ENCODE assay signal across 17 cellular contexts in the genomic region with DNA sequence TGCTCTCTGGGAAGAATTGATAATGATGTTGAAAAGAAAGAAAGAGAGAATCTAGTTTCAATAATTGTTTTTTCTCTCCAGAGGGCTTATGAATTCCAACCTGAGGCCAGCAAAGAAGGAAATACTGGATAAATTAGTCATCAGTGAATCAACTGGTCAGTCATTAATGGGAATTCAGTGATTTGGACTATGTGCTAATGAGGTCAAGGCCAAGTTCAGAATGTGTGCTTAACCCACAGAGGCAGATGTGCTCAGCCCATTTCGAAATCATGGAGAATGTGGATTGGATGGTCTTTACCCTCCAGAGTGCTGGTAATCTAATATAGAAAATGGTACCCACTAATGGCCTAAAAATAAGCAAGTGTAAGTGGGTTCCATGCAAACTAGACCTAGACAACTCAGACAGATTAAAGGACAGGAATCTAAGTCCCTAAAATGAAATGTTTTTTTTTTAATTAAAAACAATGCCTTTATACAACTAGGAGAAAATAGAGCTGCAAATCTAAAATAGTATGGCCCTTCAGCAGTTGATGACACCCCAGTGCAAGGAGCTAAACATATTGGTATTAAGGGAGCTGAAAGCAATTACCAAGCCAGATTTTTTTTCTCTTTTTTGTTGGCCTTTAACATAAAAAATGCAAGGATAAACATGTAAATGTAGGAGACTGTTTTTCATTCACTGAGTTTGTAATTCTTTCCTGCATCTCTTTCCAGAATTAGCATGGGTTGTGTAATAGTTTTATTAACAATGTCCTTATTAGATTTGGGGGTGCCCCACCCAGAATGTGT.
DNase-seq lines count a peak whose midpoint lies in the region; ATAC-seq and TF ChIP-seq lines count a peak whose summit lies in the region.
"Had no signal": no experiment of that assay in that cellular context is flagged by ENCODE, and none has a peak within 500 bp of the region (broad histone marks: within the 10 kb centered on the region; RNA-seq: fewer than 3 reads in every experiment).

No MANE protein-coding gene starts in this region.

- H3K79me2 ChIP-seq in OCI-LY7 (ENCODE audit: insufficient read depth, low read depth, low read length) (no peaks in the 10 kb centered on the region), osteoblast (ENCODE audit: insufficient read depth, low read length) (no peaks in the 10 kb centered on the region), GM23338 (replicated peaks; ENCODE audit: insufficient read depth) (no peaks in the 10 kb centered on the region)

- H3K36me3 Mint-ChIP-seq in GM23338 (ENCODE audit: low read depth) = peaks cover 12% of the 10 kb centered on the region; the same call in 1 of the 3 replicates
- H3K36me3 Mint-ChIP-seq in activated CD8-positive, alpha-beta T cell treated with anti-CD3 and anti-CD28 coated beads for 36 hours (ENCODE audit: low read depth) = no peaks in the 10 kb centered on the region
- H3K36me3 Mint-ChIP-seq in activated naive CD8-positive, alpha-beta T cell treated with anti-CD3 and anti-CD28 coated beads, Interleukin-2, amount 50 U/mL, for 24 hours (ENCODE audit: low read depth) = no peaks in the 10 kb centered on the region
- H3K36me3 Mint-ChIP-seq: immature natural killer cell had no signal

- TF ChIP-seq CTCF in OCI-LY7 (conservative IDR thresholded peaks at IDR 0.05; ENCODE audit: low read length) (no peak), osteoblast (IDR thresholded peaks at IDR 0.05; ENCODE audit: extremely low read depth, low read depth, low read length) (no peak), GM23338 (conservative IDR thresholded peaks at IDR 0.05; ENCODE audit: low read depth in 2 of 2) (no peak)
- no peak for TF ChIP-seq CTCF in activated CD8-positive, alpha-beta T cell treated with anti-CD3 and anti-CD28 coated beads for 36 hours (IDR thresholded peaks at IDR 0.05)

- H3K36me3 ChIP-seq in OCI-LY7 (ENCODE audit: insufficient read depth, low read length) = no peaks in the 10 kb centered on the region; the same call in 1 of the 2 replicates
- H3K36me3 ChIP-seq in osteoblast (ENCODE audit: insufficient read depth, low read length) = no peaks in the 10 kb centered on the region
- peaks cover 6% of the 10 kb centered on the region; the same call in 1 of the 2 replicates for H3K36me3 ChIP-seq in GM23338 (ENCODE audit: insufficient read depth)

- peak; percentile 91 for DNase-seq in ELR (ENCODE audit: low read depth)
- no peak for DNase-seq in OCI-LY7 (ENCODE audit: low spot score)
- peak; percentile 5 for DNase-seq in epithelial cell of prostate (ENCODE audit: low read depth, low spot score)
- peak; percentile 4 for DNase-seq in osteoblast (ENCODE audit: insufficient read length, low spot score, missing footprints)
- DNase-seq in stimulated activated naive CD8-positive, alpha-beta T cell treated with anti-CD3 and anti-CD28 coated beads, Interleukin-15, Interleukin-2, amounts not matched to agents 100 U/mL and 50 U/mL, for 24 hours = no peak
- DNase-seq in GM23338 (ENCODE audit: low spot score) = no peak
- no peak for DNase-seq in activated CD8-positive, alpha-beta T cell treated with anti-CD3 and anti-CD28 coated beads for 36 hours
- no peak for DNase-seq in activated naive CD8-positive, alpha-beta T cell treated with anti-CD3 and anti-CD28 coated beads, Interleukin-2, amount 50 U/mL, for 24 hours
- DNase-seq: activated CD4-positive, CD25-positive, alpha-beta regulatory T cell; central memory CD4-positive, alpha-beta T cell; immature natural killer cell; NCI-H1417; NCI-H69; retina had no signal

- H2AFZ ChIP-seq in OCI-LY7 (ENCODE audit: low read length) (peak overlapping the region; percentile 45; the same call in 1 of the 2 replicates), osteoblast (ENCODE audit: low read length) (peak overlapping the region; percentile 26), GM23338 (no peak overlapping the region)

- H4K20me1 ChIP-seq in OCI-LY7 (ENCODE audit: insufficient read depth, low read length) (no peaks in the 10 kb centered on the region), osteoblast (ENCODE audit: insufficient read depth, low read length) (no peaks in the 10 kb centered on the region), GM23338 (replicated peaks; ENCODE audit: insufficient read depth) (no peaks in the 10 kb centered on the region)

- CTCF ChIA-PET in OCI-LY7 (lab: Charles Lee; ENCODE audit: unreplicated experiment) = no interaction called here
- CTCF ChIA-PET in activated CD8-positive, alpha-beta T cell treated with anti-CD3 and anti-CD28 coated beads for 36 hours (lab: Charles Lee) = no interaction called here

- intact Hi-C loops in OCI-LY7 (cut with micrococcal nuclease; ENCODE audit: unreplicated experiment) = no loop called here
- intact Hi-C loops in activated CD8-positive, alpha-beta T cell treated with anti-CD3 and anti-CD28 coated beads for 36 hours (cut with micrococcal nuclease) = no loop called here

- no peak overlapping the region for H3K4me3 Mint-ChIP-seq in GM23338
- no peak overlapping the region for H3K4me3 Mint-ChIP-seq in activated CD8-positive, alpha-beta T cell treated with anti-CD3 and anti-CD28 coated beads for 36 hours
- H3K4me3 Mint-ChIP-seq in activated naive CD8-positive, alpha-beta T cell treated with anti-CD3 and anti-CD28 coated beads, Interleukin-2, amount 50 U/mL, for 24 hours = no peak overlapping the region
- H3K4me3 Mint-ChIP-seq: activated T-helper 1 cell treated with anti-CD3 and anti-CD28 coated beads, Interleukin-12 subunit alpha, Interleukin-12 subunit beta, Interleukin-2, Interleukin-4 antibody, amounts not matched to agents 30 ng/mL and 10 ng/mL and 1 ng/mL, durations not matched to agents 14 hours and 24 hours and 36 hours; immature natural killer cell had no signal

- BruUV-seq in OCI-LY7 (replicated peaks; lab: Mats Ljungman, UMichigan) = no TSS peak

- no peak overlapping the region for H3K27ac Mint-ChIP-seq in GM23338
- H3K27ac Mint-ChIP-seq in activated CD8-positive, alpha-beta T cell treated with anti-CD3 and anti-CD28 coated beads for 36 hours = no peak overlapping the region
- H3K27ac Mint-ChIP-seq in activated naive CD8-positive, alpha-beta T cell treated with anti-CD3 and anti-CD28 coated beads, Interleukin-2, amount 50 U/mL, for 24 hours = no peak overlapping the region
- H3K27ac Mint-ChIP-seq: activated T-helper 1 cell treated with anti-CD3 and anti-CD28 coated beads, Interleukin-12 subunit alpha, Interleukin-12 subunit beta, Interleukin-2, Interleukin-4 antibody, amounts not matched to agents 30 ng/mL and 10 ng/mL and 1 ng/mL, durations not matched to agents 14 hours and 24 hours and 36 hours; immature natural killer cell had no signal

- no peak overlapping the region for H3K4me2 ChIP-seq in OCI-LY7 (ENCODE audit: low read length)
- peak overlapping the region; percentile 26 for H3K4me2 ChIP-seq in osteoblast (ENCODE audit: insufficient read depth, low read length)
- no peak overlapping the region for H3K4me2 ChIP-seq in GM23338

- ATAC-seq in stimulated activated naive CD8-positive, alpha-beta T cell treated with anti-CD3 and anti-CD28 coated beads, Interleukin-15, Interleukin-2, amounts not matched to agents 100 U/mL and 50 U/mL, for 24 hours = no peak
- ATAC-seq in GM23338 = no peak
- ATAC-seq in activated CD8-positive, alpha-beta T cell treated with anti-CD3 and anti-CD28 coated beads for 36 hours = no peak
- ATAC-seq in activated naive CD8-positive, alpha-beta T cell treated with anti-CD3 and anti-CD28 coated beads, Interleukin-2, amount 50 U/mL, for 24 hours = no peak
- ATAC-seq: esophagus mucosa had no signal

- H3K4me1 ChIP-seq in OCI-LY7 (ENCODE audit: insufficient read depth, low read length, poor library complexity, severe bottlenecking) (peaks cover 24% of the 10 kb centered on the region), osteoblast (ENCODE audit: insufficient read depth, low read length) (peaks cover 13% of the 10 kb centered on the region), GM23338 (ENCODE audit: insufficient read depth) (peaks cover 13% of the 10 kb centered on the region)

- peaks cover 16% of the 10 kb centered on the region for H3K9me3 Mint-ChIP-seq in GM23338
- H3K9me3 Mint-ChIP-seq in activated CD8-positive, alpha-beta T cell treated with anti-CD3 and anti-CD28 coated beads for 36 hours = peaks cover 5% of the 10 kb centered on the region
- H3K9me3 Mint-ChIP-seq in activated naive CD8-positive, alpha-beta T cell treated with anti-CD3 and anti-CD28 coated beads, Interleukin-2, amount 50 U/mL, for 24 hours = peaks cover 18% of the 10 kb centered on the region
- H3K9me3 Mint-ChIP-seq: activated T-helper 1 cell treated with anti-CD3 and anti-CD28 coated beads, Interleukin-12 subunit alpha, Interleukin-12 subunit beta, Interleukin-2, Interleukin-4 antibody, amounts not matched to agents 30 ng/mL and 10 ng/mL and 1 ng/mL, durations not matched to agents 14 hours and 24 hours and 36 hours had no signal

- POLR2A ChIA-PET in OCI-LY7 (lab: Charles Lee) = interaction anchor here (0.6 to 0.9 kb wide), 3 partner anchors 71 to 123 kb away, joined by 3 to 4 read pairs (median 4); no protein-coding TSS in a partner anchor
- POLR2A ChIA-PET in activated CD8-positive, alpha-beta T cell treated with anti-CD3 and anti-CD28 coated beads for 36 hours (lab: Charles Lee) = no interaction called here

- H3K9me2 ChIP-seq in OCI-LY7 (ENCODE audit: insufficient read depth, low read length) (no peaks in the 10 kb centered on the region), GM23338 (ENCODE audit: insufficient read depth) (peaks cover 11% of the 10 kb centered on the region)

- no peaks in the 10 kb centered on the region for H3F3A ChIP-seq in GM23338 (replicated peaks; ENCODE audit: low read depth)

- H3K27ac ChIP-seq in OCI-LY7 (ENCODE audit: low read depth, low read length, poor library complexity, severe bottlenecking) (no peak overlapping the region), epithelial cell of prostate (no peak overlapping the region), osteoblast (ENCODE audit: low read depth, low read length) (no peak overlapping the region), GM23338 (ENCODE audit: low read depth) (no peak overlapping the region)
- H3K27ac ChIP-seq: SK-N-MC had no signal

- H3K27me3 Mint-ChIP-seq in GM23338 (ENCODE audit: insufficient read depth, low read depth, poor library complexity) = no peaks in the 10 kb centered on the region
- H3K27me3 Mint-ChIP-seq in activated CD8-positive, alpha-beta T cell treated with anti-CD3 and anti-CD28 coated beads for 36 hours = no peaks in the 10 kb centered on the region
- peaks cover 3% of the 10 kb centered on the region for H3K27me3 Mint-ChIP-seq in activated naive CD8-positive, alpha-beta T cell treated with anti-CD3 and anti-CD28 coated beads, Interleukin-2, amount 50 U/mL, for 24 hours

- H3K9me3 ChIP-seq in OCI-LY7 (ENCODE audit: low read length) (peaks cover 14% of the 10 kb centered on the region; the same call in 1 of the 2 replicates), osteoblast (ENCODE audit: low read depth, low read length) (no peaks in the 10 kb centered on the region)

- no peaks in the 10 kb centered on the region for H3K27me3 ChIP-seq in osteoblast (ENCODE audit: insufficient read depth, low read length)
- H3K27me3 ChIP-seq in GM23338 (ENCODE audit: insufficient read depth) = no peaks in the 10 kb centered on the region

- H3K4me1 Mint-ChIP-seq in GM23338 = peaks cover 15% of the 10 kb centered on the region
- H3K4me1 Mint-ChIP-seq in activated CD8-positive, alpha-beta T cell treated with anti-CD3 and anti-CD28 coated beads for 36 hours (ENCODE audit: low read depth) = no peaks in the 10 kb centered on the region
- no peaks in the 10 kb centered on the region for H3K4me1 Mint-ChIP-seq in activated naive CD8-positive, alpha-beta T cell treated with anti-CD3 and anti-CD28 coated beads, Interleukin-2, amount 50 U/mL, for 24 hours
- H3K4me1 Mint-ChIP-seq: immature natural killer cell had no signal

- H3K4me3 ChIP-seq in OCI-LY7 (ENCODE audit: low read depth, low read length, poor library complexity, severe bottlenecking) = no peak overlapping the region
- peak overlapping the region; percentile 15 for H3K4me3 ChIP-seq in osteoblast (ENCODE audit: insufficient read depth, low read length)
- H3K4me3 ChIP-seq in GM23338 = no peak overlapping the region
- H3K4me3 ChIP-seq: SK-N-MC had no signal

Comparison
In these comparisons a context has a peak if more than half of its experiments do, and no peak if none do; other contexts are left out.
1. DNase-seq: peak in ELR (single experiment), epithelial cell of prostate (single experiment) and osteoblast (single experiment); none in OCI-LY7 (single experiment), stimulated activated naive CD8-positive, alpha-beta T cell treated with anti-CD3 and anti-CD28 coated beads, Interleukin-15, Interleukin-2, amounts not matched to agents 100 U/mL and 50 U/mL, for 24 hours (single experiment), GM23338 (single experiment), activated CD8-positive, alpha-beta T cell treated with anti-CD3 and anti-CD28 coated beads for 36 hours (single experiment) and activated naive CD8-positive, alpha-beta T cell treated with anti-CD3 and anti-CD28 coated beads, Interleukin-2, amount 50 U/mL, for 24 hours (single experiment).